ENCODE assay signal across 1 cellular context in the genomic region with DNA sequence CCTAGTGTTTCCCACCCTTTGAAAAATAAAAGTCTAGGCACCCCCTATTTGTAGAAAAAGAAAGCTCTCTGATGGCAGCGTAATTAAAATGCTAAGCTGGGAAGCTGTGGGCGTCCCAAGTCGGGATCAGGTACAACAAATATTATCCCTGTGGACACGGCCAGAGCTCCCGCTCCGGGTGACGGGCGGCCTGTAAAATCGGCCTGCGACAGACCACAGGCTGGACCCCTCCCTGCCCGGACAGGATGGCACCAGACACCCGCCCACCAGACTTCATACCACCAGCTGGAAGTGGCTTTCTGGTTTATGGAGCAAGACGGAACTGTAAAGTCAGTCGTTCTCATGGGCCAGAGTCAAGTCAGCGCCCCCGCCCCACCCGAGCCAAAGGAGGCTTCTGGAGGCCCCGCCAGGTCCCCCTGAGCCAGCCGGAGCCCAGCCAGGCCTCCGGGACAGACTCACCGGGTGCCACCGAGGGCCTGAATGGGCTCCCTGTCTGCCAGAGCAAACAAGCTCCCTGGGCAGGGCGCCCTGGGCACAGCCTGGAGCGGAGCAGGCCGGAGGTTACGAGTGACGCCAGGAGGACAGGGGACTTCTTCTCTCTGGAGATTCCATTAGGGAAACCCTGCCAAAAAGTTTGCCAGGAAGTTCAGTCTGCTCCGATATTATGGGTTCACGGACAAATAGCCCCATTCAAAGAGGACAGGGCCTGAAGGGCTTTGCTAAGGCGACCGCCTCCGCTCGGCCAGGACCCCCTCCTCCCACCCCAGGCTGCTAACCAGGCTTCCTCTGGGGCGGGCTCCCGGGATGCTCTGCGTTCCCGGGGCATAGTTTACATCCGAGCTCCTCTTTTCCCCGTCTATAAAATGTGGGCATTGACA.
TF ChIP-seq lines count a peak whose summit lies in the region.

No MANE protein-coding gene starts in this region.

TF ChIP-seq in GM23338, 12 proteins besides CTCF, POLR2A, EP300 and RAD21 (continued from another document):
- no peak for TF ChIP-seq ETS1 (IDR thresholded peaks at IDR 0.05)
- no peak for TF ChIP-seq POLR2AphosphoS5 (IDR thresholded peaks at IDR 0.05; ENCODE audit: low read depth)
- no peak for TF ChIP-seq EZH2phosphoT487 (IDR thresholded peaks at IDR 0.05; ENCODE audit: unreplicated experiment)
- no peak for TF ChIP-seq EZH2 (IDR thresholded peaks at IDR 0.05; ENCODE audit: low read depth, unreplicated experiment)
- no peak for TF ChIP-seq ZNF114 (CRISPR knock-in tag; IDR thresholded peaks at IDR 0.05)
- TF ChIP-seq STAT1 (IDR thresholded peaks at IDR 0.05; ENCODE audit: unreplicated experiment), result no peak
- TF ChIP-seq ZNF331 (CRISPR knock-in tag; IDR thresholded peaks at IDR 0.05; ENCODE audit: low read depth), result no peak
- no peak for TF ChIP-seq CREB1 (CRISPR knock-in tag; IDR thresholded peaks at IDR 0.05; ENCODE audit: low read depth)
- TF ChIP-seq, protein P1, sequence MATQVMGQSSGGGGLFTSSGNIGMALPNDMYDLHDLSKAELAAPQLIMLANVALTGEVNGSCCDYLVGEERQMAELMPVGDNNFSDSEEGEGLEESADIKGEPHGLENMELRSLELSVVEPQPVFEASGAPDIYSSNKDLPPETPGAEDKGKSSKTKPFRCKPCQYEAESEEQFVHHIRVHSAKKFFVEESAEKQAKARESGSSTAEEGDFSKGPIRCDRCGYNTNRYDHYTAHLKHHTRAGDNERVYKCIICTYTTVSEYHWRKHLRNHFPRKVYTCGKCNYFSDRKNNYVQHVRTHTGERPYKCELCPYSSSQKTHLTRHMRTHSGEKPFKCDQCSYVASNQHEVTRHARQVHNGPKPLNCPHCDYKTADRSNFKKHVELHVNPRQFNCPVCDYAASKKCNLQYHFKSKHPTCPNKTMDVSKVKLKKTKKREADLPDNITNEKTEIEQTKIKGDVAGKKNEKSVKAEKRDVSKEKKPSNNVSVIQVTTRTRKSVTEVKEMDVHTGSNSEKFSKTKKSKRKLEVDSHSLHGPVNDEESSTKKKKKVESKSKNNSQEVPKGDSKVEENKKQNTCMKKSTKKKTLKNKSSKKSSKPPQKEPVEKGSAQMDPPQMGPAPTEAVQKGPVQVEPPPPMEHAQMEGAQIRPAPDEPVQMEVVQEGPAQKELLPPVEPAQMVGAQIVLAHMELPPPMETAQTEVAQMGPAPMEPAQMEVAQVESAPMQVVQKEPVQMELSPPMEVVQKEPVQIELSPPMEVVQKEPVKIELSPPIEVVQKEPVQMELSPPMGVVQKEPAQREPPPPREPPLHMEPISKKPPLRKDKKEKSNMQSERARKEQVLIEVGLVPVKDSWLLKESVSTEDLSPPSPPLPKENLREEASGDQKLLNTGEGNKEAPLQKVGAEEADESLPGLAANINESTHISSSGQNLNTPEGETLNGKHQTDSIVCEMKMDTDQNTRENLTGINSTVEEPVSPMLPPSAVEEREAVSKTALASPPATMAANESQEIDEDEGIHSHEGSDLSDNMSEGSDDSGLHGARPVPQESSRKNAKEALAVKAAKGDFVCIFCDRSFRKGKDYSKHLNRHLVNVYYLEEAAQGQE (IDR thresholded peaks at IDR 0.05; ENCODE audit: unreplicated experiment), result no peak
- TF ChIP-seq NANOG (IDR thresholded peaks at IDR 0.05; ENCODE audit: borderline replicate concordance), result no peak
TF ChIP-seq in GM23338: peak in this region for 0.
